In the genomic region with DNA sequence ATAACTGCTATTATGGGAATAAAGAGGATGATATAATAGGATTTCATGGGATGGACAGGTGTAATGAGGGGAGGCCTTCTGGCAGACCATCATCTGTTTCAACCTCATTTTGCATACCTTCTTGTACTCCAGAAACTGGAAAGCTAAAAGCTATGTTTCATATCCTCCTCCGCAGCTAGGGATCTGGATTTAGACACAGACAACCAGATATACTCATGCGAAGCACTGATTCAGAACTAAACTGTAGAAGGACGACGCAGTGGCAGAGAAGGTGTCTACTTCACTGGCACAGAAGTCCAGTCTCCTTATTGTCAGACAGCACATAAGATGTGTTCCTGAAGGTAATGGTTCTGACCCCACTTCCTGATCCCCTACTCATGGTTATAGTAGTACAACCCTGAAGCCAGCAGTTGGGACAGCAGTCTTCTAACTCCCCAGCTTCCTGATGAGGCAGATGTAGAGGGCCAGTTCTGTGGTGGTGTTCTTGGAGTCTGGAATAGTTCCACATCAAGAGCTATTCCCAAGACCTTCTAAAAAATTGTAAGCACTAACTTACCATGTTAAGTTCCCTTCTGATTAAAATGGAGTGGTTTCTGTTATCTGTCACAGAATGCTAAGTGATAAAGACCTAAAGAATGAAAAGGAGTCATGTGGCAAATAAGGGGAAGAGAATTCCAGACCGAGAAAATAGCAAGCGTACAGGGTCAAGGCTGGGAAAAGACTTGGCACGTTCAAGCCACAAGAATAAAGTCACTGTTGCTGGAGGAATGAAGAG, we compare ENCODE assay signal across 1 cellular context.
TF ChIP-seq lines count a peak whose summit lies in the region.

No MANE protein-coding gene starts in this region.

TF ChIP-seq in GM23338, 12 proteins besides CTCF, POLR2A, EP300 and RAD21 (continued from another document):
- TF ChIP-seq ZNF462 (CRISPR knock-in tag; IDR thresholded peaks at IDR 0.05) (no peak), STAT1 (IDR thresholded peaks at IDR 0.05; ENCODE audit: unreplicated experiment) (no peak), EZH2phosphoT487 (IDR thresholded peaks at IDR 0.05; ENCODE audit: unreplicated experiment) (no peak)
